In genomic region chr4:41390661-41391060, GRCh38 we compare ENCODE assay signal across 24 cellular contexts.
"Had no signal": no experiment of that assay in that cellular context is flagged by ENCODE, and none has a peak within 500 bp of the region (broad histone marks: within the 10 kb centered on the region; RNA-seq: fewer than 3 reads in every experiment).

No MANE protein-coding gene starts in this region.

- H3K27me3 ChIP-seq: ovary, right atrium auricular region, right lobe of liver, tibial nerve, vagina had no signal

- DNase-seq: hippocampal formation; immature natural killer cell; kidney; left colon; left ventricle myocardium inferior; midbrain; mucosa of descending colon; naive thymus-derived CD4-positive, alpha-beta T cell; ovary; right lobe of liver; stimulated activated CD4-positive, alpha-beta T cell treated with anti-CD3 and anti-CD28 coated beads, Interleukin-1b, Interleukin-23, amount 100 ng/mL, for 48 hours; stimulated activated CD4-positive, alpha-beta T cell treated with anti-CD3 and anti-CD28 coated beads, Interleukin-2, amount 100 ng/mL, for 48 hours; stimulated activated CD4-positive, alpha-beta T cell treated with anti-CD3 and anti-CD28 coated beads, Interleukin-4, amount 100 ng/mL, for 4 hours; stimulated activated CD8-positive, alpha-beta memory T cell treated with anti-CD3 and anti-CD28 coated beads, Interleukin-4, amount 100 ng/mL, for 48 hours; stimulated activated naive CD4-positive, alpha-beta T cell treated with Interleukin-2 at 50 U/mL for 16 hours; stimulated activated naive CD8-positive, alpha-beta T cell treated with anti-CD3 and anti-CD28 coated beads, Interleukin-15, amount 100 ng/mL, for 72 hours; substantia nigra had no signal

- H3K4me1 ChIP-seq: right lobe of liver, vagina had no signal

- ATAC-seq: left colon; mucosa of descending colon; naive thymus-derived CD4-positive, alpha-beta T cell; natural killer cell treated with Interleukin-12 subunit alpha and Interleukin-12 subunit beta and Interleukin-15 and Interleukin-18, amount 100 ng/mL, for 72 hours; right lobe of liver; stimulated activated memory B cell treated with anti-CD40 and anti-IgM and Interleukin-4, amounts not matched to agents 10 μg/mL and 1 μg/mL and 100 μg/mL, for 72 hours; stimulated activated naive CD8-positive, alpha-beta T cell treated with anti-CD3 and anti-CD28 coated beads, Interleukin-15, amount 100 ng/mL, for 72 hours had no signal

- H3K4me3 ChIP-seq: left ventricle myocardium inferior, mucosa of descending colon, ovary, right atrium auricular region, right lobe of liver, smooth muscle cell, tibial nerve, vagina had no signal

- H3K4me2 ChIP-seq: smooth muscle cell had no signal

- H3K36me3 ChIP-seq: left ventricle myocardium inferior, ovary, right atrium auricular region, right lobe of liver, tibial nerve, vagina had no signal

- H3K9me3 ChIP-seq: left ventricle myocardium inferior, mucosa of descending colon, ovary, right atrium auricular region, right lobe of liver, tibial nerve, vagina had no signal

- H3K27ac ChIP-seq: left ventricle myocardium inferior, ovary, right atrium auricular region, right lobe of liver, tibial nerve, vagina had no signal

- FAIRE-seq: islet of Langerhans, kidney had no signal
